ENCODE assay signal across 8 cellular contexts in the genomic region with DNA sequence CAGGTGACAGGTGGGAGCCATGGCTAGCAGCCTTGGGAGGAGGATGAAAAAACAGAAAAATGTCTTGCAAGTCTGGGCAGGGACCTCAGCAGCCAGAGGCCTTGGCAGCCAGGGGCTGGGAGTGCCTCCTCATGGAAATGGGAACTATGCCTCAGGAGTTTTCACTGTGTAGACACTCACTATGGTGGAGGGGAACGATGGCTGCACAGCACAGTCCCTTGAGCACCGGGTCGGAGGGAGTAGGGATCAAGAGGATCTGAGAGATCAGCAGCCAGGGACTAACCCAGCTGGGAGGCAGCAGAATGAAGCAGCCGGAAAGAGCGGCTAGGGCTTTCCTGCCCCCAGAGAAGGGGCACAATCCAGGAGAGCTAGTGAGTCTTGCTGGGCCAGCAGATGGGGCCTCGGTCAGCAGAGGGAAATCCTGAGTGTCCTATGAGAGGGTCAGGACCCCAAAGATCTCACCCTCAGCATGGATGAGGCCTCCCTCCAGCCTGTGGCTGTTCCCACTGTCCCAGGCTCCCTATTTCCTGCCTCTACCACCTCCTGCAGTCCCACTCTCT. TPM values are rescaled to one million over a fixed set of nuclear protein-coding genes. Genes with fewer than 3 reads are reported as not detected.
DNase-seq lines count a peak whose midpoint lies in the region; ATAC-seq, FAIRE-seq and TF ChIP-seq lines count a peak whose summit lies in the region.
"Had no signal": no experiment of that assay in that cellular context is flagged by ENCODE, and none has a peak within 500 bp of the region (broad histone marks: within the 10 kb centered on the region; RNA-seq: fewer than 3 reads in every experiment).

No MANE protein-coding gene starts in this region.

- intact Hi-C loops in HCT116 (cut with micrococcal nuclease): no loop called here
- intact Hi-C loops in kidney (cut with DNase I): no loop called here

- TF ChIP-seq POLR2A in HCT116 (IDR thresholded peaks at IDR 0.05; ENCODE audit: borderline replicate concordance, extremely low read depth, insufficient read depth, insufficient read length): no peak

- RAD21 ChIA-PET in HCT116 (lab: Charles Lee; ENCODE audit: low non-redundant PET in 1 of 2, low total read pairs in 2 of 2, uncharacterized antibody in 2 of 2, unreplicated experiment in 2 of 2): no interaction called here

- no peaks in the 10 kb centered on the region for H3K27me3 Mint-ChIP-seq in activated naive CD8-positive, alpha-beta T cell treated with anti-CD3 and anti-CD28 coated beads, Interleukin-2, amount 10 ng/mL, durations not matched to agents 7 days and 5 days
- H3K27me3 Mint-ChIP-seq in stimulated activated naive CD8-positive, alpha-beta T cell treated with anti-CD3 and anti-CD28 coated beads, Interleukin-15, amount 100 ng/mL, for 72 hours: no peaks in the 10 kb centered on the region

- H3K36me3 Mint-ChIP-seq in activated naive CD8-positive, alpha-beta T cell treated with anti-CD3 and anti-CD28 coated beads, Interleukin-2, amount 10 ng/mL, durations not matched to agents 7 days and 5 days: no peaks in the 10 kb centered on the region

- FAIRE-seq in kidney (lab: Jason Lieb, UNC): no peak

- no peak overlapping the region for H2AFZ ChIP-seq in HCT116 (ENCODE audit: low read depth, low read length, poor library complexity, severe bottlenecking)

- H3K27ac ChIP-seq in HCT116 (ENCODE audit: low read depth, low read length): peak overlapping the region; percentile 85; the same call in 1 of the 2 replicates
- H3K27ac ChIP-seq in kidney (ENCODE audit: low read depth in 2 of 2, low read length in 2 of 2): peak overlapping the region; percentile 88 to 89

- peak overlapping the region; percentile 68 for H3K27ac Mint-ChIP-seq in activated naive CD8-positive, alpha-beta T cell treated with anti-CD3 and anti-CD28 coated beads, Interleukin-2, amount 10 ng/mL, durations not matched to agents 7 days and 5 days
- H3K27ac Mint-ChIP-seq in stimulated activated naive CD8-positive, alpha-beta T cell treated with anti-CD3 and anti-CD28 coated beads, Interleukin-15, amount 100 ng/mL, for 72 hours: peak overlapping the region; percentile 96

- H3K4me3 ChIP-seq in HCT116 (replicated peaks in 1 of 2; ENCODE audit: low read depth in 1 of 2, low read length in 2 of 2) (no peak overlapping the region), kidney (ENCODE audit: low read length in 2 of 2) (no peak overlapping the region)

- H3K79me2 ChIP-seq in HCT116 (ENCODE audit: insufficient read depth, low read length): peaks cover 3% of the 10 kb centered on the region; the same call in 1 of the 2 replicates

- CTCF ChIA-PET in HCT116 (lab: Charles Lee): no interaction called here

- no TSS peak for BruUV-seq in HCT116 (replicated peaks; lab: Mats Ljungman, UMichigan)

- no peaks in the 10 kb centered on the region for H3K36me3 ChIP-seq in HCT116 (ENCODE audit: control insufficient read depth in 1 of 2, insufficient read depth in 2 of 2, low read length in 2 of 2)
- no peaks in the 10 kb centered on the region for H3K36me3 ChIP-seq in kidney (ENCODE audit: control insufficient read depth in 1 of 2, insufficient read depth in 2 of 2, low read length in 2 of 2)

- H3K4me1 Mint-ChIP-seq in activated naive CD8-positive, alpha-beta T cell treated with anti-CD3 and anti-CD28 coated beads, Interleukin-2, amount 10 ng/mL, durations not matched to agents 7 days and 5 days: peaks cover 31% of the 10 kb centered on the region
- peaks cover 70% of the 10 kb centered on the region for H3K4me1 Mint-ChIP-seq in stimulated activated naive CD8-positive, alpha-beta T cell treated with anti-CD3 and anti-CD28 coated beads, Interleukin-15, amount 100 ng/mL, for 72 hours

- no peaks in the 10 kb centered on the region for H3K9me3 ChIP-seq in HCT116 (ENCODE audit: control insufficient read depth in 1 of 2, insufficient read depth in 1 of 2, low read depth in 1 of 2, low read length in 2 of 2)
- no peaks in the 10 kb centered on the region for H3K9me3 ChIP-seq in kidney (ENCODE audit: control insufficient read depth in 1 of 2, low read length in 2 of 2)

- H4K20me1 ChIP-seq in HCT116 (ENCODE audit: insufficient read depth): no peaks in the 10 kb centered on the region

- DNase-seq in HCT116 (ENCODE audit: low read depth, low spot score) (no peak), kidney (no peak), AG08395 (ENCODE audit: low spot score) (no peak)
- DNase-seq in activated naive CD8-positive, alpha-beta T cell treated with anti-CD3 and anti-CD28 coated beads, Interleukin-2, amount 10 ng/mL, durations not matched to agents 7 days and 5 days: peak; percentile 20
- DNase-seq in stimulated activated naive CD8-positive, alpha-beta T cell treated with anti-CD3 and anti-CD28 coated beads, Interleukin-15, amount 100 ng/mL, for 72 hours: peak in 1 of 2 donors; percentile 7
- DNase-seq: NCI-H1436 treated with DMSO at 0.1 percent for 48 hours had no signal

- peaks cover 51 to 52% of the 10 kb centered on the region in 2 experiments for H3K4me1 ChIP-seq in HCT116 (ENCODE audit: control insufficient read depth in 1 of 2, insufficient read depth in 2 of 2, low read length in 2 of 2)
- peaks cover 47 to 54% of the 10 kb centered on the region in 2 donors for H3K4me1 ChIP-seq in kidney (ENCODE audit: control insufficient read depth in 1 of 2, insufficient read depth in 1 of 2, low read depth in 1 of 2, low read length in 2 of 2)

- POLR2A ChIA-PET in HCT116 (lab: Charles Lee): interaction anchor here (1.0 to 1.4 kb wide), 2 partner anchors 73 to 134 kb away, joined by 3 to 5 read pairs; no protein-coding TSS in a partner anchor
- POLR2A ChIA-PET in activated naive CD8-positive, alpha-beta T cell treated with anti-CD3 and anti-CD28 coated beads, Interleukin-2, amount 10 ng/mL, durations not matched to agents 7 days and 5 days (lab: Charles Lee): no interaction called here

- no peaks in the 10 kb centered on the region for H3K9me2 ChIP-seq in HCT116 (ENCODE audit: insufficient read depth)

- H3K9ac ChIP-seq in HCT116 (ENCODE audit: low read length) (no peak overlapping the region), kidney (ENCODE audit: low read length in 2 of 2) (peak overlapping the region; percentile 36)

- peak overlapping the region; percentile 4; the same call in 1 of the 2 replicates for H3K4me2 ChIP-seq in HCT116 (ENCODE audit: low read length)

- no peak for TF ChIP-seq RAD21 in HCT116 (IDR thresholded peaks at IDR 0.05; ENCODE audit: low read depth)

- H3K9me3 Mint-ChIP-seq in activated naive CD8-positive, alpha-beta T cell treated with anti-CD3 and anti-CD28 coated beads, Interleukin-2, amount 10 ng/mL, durations not matched to agents 7 days and 5 days: no peaks in the 10 kb centered on the region
- H3K9me3 Mint-ChIP-seq in stimulated activated naive CD8-positive, alpha-beta T cell treated with anti-CD3 and anti-CD28 coated beads, Interleukin-15, amount 100 ng/mL, for 72 hours: no peaks in the 10 kb centered on the region

- H3K4me3 Mint-ChIP-seq in activated naive CD8-positive, alpha-beta T cell treated with anti-CD3 and anti-CD28 coated beads, Interleukin-2, amount 10 ng/mL, durations not matched to agents 7 days and 5 days: no peak overlapping the region
- H3K4me3 Mint-ChIP-seq in stimulated activated naive CD8-positive, alpha-beta T cell treated with anti-CD3 and anti-CD28 coated beads, Interleukin-15, amount 100 ng/mL, for 72 hours: peak overlapping the region; percentile 49 to 53

- H3K27me3 ChIP-seq in HCT116 (ENCODE audit: insufficient read depth, low read length): no peaks in the 10 kb centered on the region

- TF ChIP-seq CTCF in HCT116 (IDR thresholded peaks at IDR 0.05 in 2 of 3, conservative IDR thresholded peaks at IDR 0.05 in 1 of 3; ENCODE audit: borderline replicate concordance in 1 of 3, insufficient read depth in 1 of 3, low read depth in 2 of 3, low read length in 2 of 3) (no peak), kidney (IDR thresholded peaks at IDR 0.05; ENCODE audit: borderline replicate concordance, extremely low read depth, insufficient read depth) (no peak)

- ATAC-seq in HCT116 (no peak), GM18870 (IDR thresholded peaks at IDR 0.05; ENCODE audit: unreplicated experiment) (no peak), GM18498 (IDR thresholded peaks at IDR 0.05; ENCODE audit: unreplicated experiment) (no peak)
- ATAC-seq in activated naive CD8-positive, alpha-beta T cell treated with anti-CD3 and anti-CD28 coated beads, Interleukin-2, amount 10 ng/mL, durations not matched to agents 7 days and 5 days (ENCODE audit: low read depth): no peak
- no peak for ATAC-seq in stimulated activated naive CD8-positive, alpha-beta T cell treated with anti-CD3 and anti-CD28 coated beads, Interleukin-15, amount 100 ng/mL, for 72 hours

TF ChIP-seq in HCT116, 20 proteins besides CTCF, POLR2A, EP300 and RAD21:
- TF ChIP-seq SIN3A (IDR thresholded peaks at IDR 0.05; ENCODE audit: low read depth): no peak

RNA-seq across cellular contexts. Expression of a gene that starts 6.2 kb away (rescaled TPM):
- 3,345 TPM for total RNA-seq in HCT116 (2021; ENCODE audit: unreplicated experiment)
- 4,227 and 4,920 TPM in 2 replicates for polyA plus RNA-seq in HCT116 (2012)
- 100 to 1,000 TPM; 793 to 808 TPM for total RNA-seq in activated naive CD8-positive, alpha-beta T cell treated with anti-CD3 and anti-CD28 coated beads, Interleukin-2, amount 10 ng/mL, durations not matched to agents 7 days and 5 days
- 3,221 TPM for total RNA-seq in kidney
- polyA plus RNA-seq in kidney (ENCODE audit: insufficient read depth, low read depth, low replicate concordance): 7,914 TPM

RNA-seq across cellular contexts. Expression of a gene that starts 23.5 kb away (rescaled TPM):
- total RNA-seq in HCT116 (2021; ENCODE audit: unreplicated experiment): 2.3 TPM
- polyA plus RNA-seq in HCT116 (2012): 5.8 and 7.7 TPM in 2 replicates
- total RNA-seq in activated naive CD8-positive, alpha-beta T cell treated with anti-CD3 and anti-CD28 coated beads, Interleukin-2, amount 10 ng/mL, durations not matched to agents 7 days and 5 days: under 1 TPM; 0.20 to 0.30 TPM
- total RNA-seq in kidney: 7.1 TPM
- polyA plus RNA-seq in kidney (ENCODE audit: insufficient read depth, low read depth, low replicate concordance): 0.62 TPM

RNA-seq across cellular contexts. Expression of a gene that starts 56.3 kb away (rescaled TPM):
- total RNA-seq in HCT116 (2021; ENCODE audit: unreplicated experiment): 18.1 TPM
- polyA plus RNA-seq in HCT116 (2012): 13.2 and 13.7 TPM in 2 replicates
- 1 to 10 TPM in 1 of 2 experiments, under 1 TPM in 1; 0.28 to 1.6 TPM for total RNA-seq in activated naive CD8-positive, alpha-beta T cell treated with anti-CD3 and anti-CD28 coated beads, Interleukin-2, amount 10 ng/mL, durations not matched to agents 7 days and 5 days
- total RNA-seq in kidney: 14.6 TPM
- polyA plus RNA-seq in kidney (ENCODE audit: insufficient read depth, low read depth, low replicate concordance): 27.8 TPM
